Comparison of ENCODE assay signal across 1 cellular context in genomic region chr10:124048371-124049290, GRCh38.
TF ChIP-seq lines count a peak whose summit lies in the region.

No MANE protein-coding gene starts in this region.

TF ChIP-seq in HepG2, 621 proteins besides CTCF, POLR2A, EP300 and RAD21 (continued from another document and continues in another):
- TF ChIP-seq GABPA (IDR thresholded peaks at IDR 0.05; ENCODE audit: low read depth, low read length) (no peak), GABPA (CRISPR knock-in tag; IDR thresholded peaks at IDR 0.05; ENCODE audit: low read depth) (peak; percentile 24; the same call in 1 of the 2 replicates), PPARG (CRISPR knock-in tag; conservative IDR thresholded peaks at IDR 0.05) (peak; percentile 80), HOXA9 (CRISPR knock-in tag; IDR thresholded peaks at IDR 0.05; ENCODE audit: borderline replicate concordance) (no peak), MIXL1 (CRISPR knock-in tag; IDR thresholded peaks at IDR 0.05) (peak; percentile 88), ZBTB1 (CRISPR knock-in tag; IDR thresholded peaks at IDR 0.05; ENCODE audit: borderline replicate concordance) (no peak), ZNF629 (CRISPR knock-in tag; conservative IDR thresholded peaks at IDR 0.05) (0 out of 2 replicates have a peak, but pooled peaks have one; percentile 10), MEF2D (CRISPR knock-in tag; IDR thresholded peaks at IDR 0.05) (peak; percentile 94), DR1 (CRISPR knock-in tag; IDR thresholded peaks at IDR 0.05) (no peak), TBX3 (IDR thresholded peaks at IDR 0.05; ENCODE audit: borderline replicate concordance) (peak; percentile 52; the same call in 1 of the 2 replicates), REST (IDR thresholded peaks at IDR 0.05; ENCODE audit: borderline replicate concordance in 1 of 2, low read depth in 1 of 2, low read length in 2 of 2) (peak in 1 of 2 experiments; percentile 41; a peak in 1 of 4 replicates), ZNF432 (CRISPR knock-in tag; IDR thresholded peaks at IDR 0.05; ENCODE audit: borderline replicate concordance) (no peak), EZH2 (conservative IDR thresholded peaks at IDR 0.05; ENCODE audit: low read depth, low read length) (no peak), TCF7 (IDR thresholded peaks at IDR 0.05; ENCODE audit: low read depth) (peak; percentile 88), ETV5 (CRISPR knock-in tag; IDR thresholded peaks at IDR 0.05; ENCODE audit: borderline replicate concordance) (peak; percentile 66; the same call in 1 of the 2 replicates), KLF9 (CRISPR knock-in tag; IDR thresholded peaks at IDR 0.05; ENCODE audit: low read depth) (peak; percentile 47; the same call in 1 of the 2 replicates), JDP2 (CRISPR knock-in tag; IDR thresholded peaks at IDR 0.05; ENCODE audit: borderline replicate concordance) (no peak), SMAD3 (CRISPR knock-in tag; IDR thresholded peaks at IDR 0.05) (no peak), GATA4 (IDR thresholded peaks at IDR 0.05; ENCODE audit: borderline replicate concordance, low read depth) (peak; percentile 70; the same call in 1 of the 2 replicates), SP1 (IDR thresholded peaks at IDR 0.05) (no peak), SP1 (CRISPR knock-in tag; IDR thresholded peaks at IDR 0.05) (no peak), YY1 (IDR thresholded peaks at IDR 0.05; ENCODE audit: insufficient read depth, insufficient replicate concordance, low read depth, low read length) (peak; percentile 50), UBTF (CRISPR knock-in tag; IDR thresholded peaks at IDR 0.05) (no peak), HIVEP1 (CRISPR knock-in tag; IDR thresholded peaks at IDR 0.05) (peak; percentile 44; the same call in 1 of the 2 replicates), JUND (CRISPR knock-in tag; IDR thresholded peaks at IDR 0.05) (no peak), ZNF138 (CRISPR knock-in tag; IDR thresholded peaks at IDR 0.05; ENCODE audit: low read depth) (no peak), ZBTB39 (CRISPR knock-in tag; IDR thresholded peaks at IDR 0.05) (0 out of 2 replicates have a peak, but pooled peaks have one; percentile 51), ARNTL (CRISPR knock-in tag; IDR thresholded peaks at IDR 0.05) (peak; percentile 50; the same call in 1 of the 2 replicates), TGIF2 (CRISPR knock-in tag; IDR thresholded peaks at IDR 0.05) (peak; percentile 58; the same call in 1 of the 2 replicates), SRF (IDR thresholded peaks at IDR 0.05; ENCODE audit: low read depth, low read length) (peak; percentile 71), ATF2 (CRISPR knock-in tag; IDR thresholded peaks at IDR 0.05) (no peak; the same call in 1 of the 2 replicates), DRAP1 (CRISPR knock-in tag; IDR thresholded peaks at IDR 0.05) (no peak; the same call in none of the 2 replicates), TFDP2 (CRISPR knock-in tag; IDR thresholded peaks at IDR 0.05) (no peak), PREB (CRISPR knock-in tag; IDR thresholded peaks at IDR 0.05) (no peak), SYNCRIP (IDR thresholded peaks at IDR 0.05; ENCODE audit: insufficient read depth, low read depth, low read length) (no peak), NR2C2 (CRISPR knock-in tag; IDR thresholded peaks at IDR 0.05; ENCODE audit: borderline replicate concordance) (no peak), ZNF605 (CRISPR knock-in tag; IDR thresholded peaks at IDR 0.05) (peak; percentile 66), ZNF850 (CRISPR knock-in tag; conservative IDR thresholded peaks at IDR 0.05) (no peak), SKI (IDR thresholded peaks at IDR 0.05; ENCODE audit: partially characterized antibody) (peak; percentile 78), IKZF5 (CRISPR knock-in tag; IDR thresholded peaks at IDR 0.05) (peak; percentile 78), CCDC6 (CRISPR knock-in tag; IDR thresholded peaks at IDR 0.05) (no peak), ZNF607 (CRISPR knock-in tag; IDR thresholded peaks at IDR 0.05; ENCODE audit: borderline replicate concordance) (no peak), BRCA1 (CRISPR knock-in tag; IDR thresholded peaks at IDR 0.05) (no peak), HNF1B (CRISPR knock-in tag; IDR thresholded peaks at IDR 0.05) (peak; percentile 85), AGO2 (optimal IDR thresholded peaks at IDR 0.05; ENCODE audit: low read depth, low read length) (no peak), JUN (CRISPR knock-in tag; IDR thresholded peaks at IDR 0.05) (no peak), ATF4 (CRISPR knock-in tag; IDR thresholded peaks at IDR 0.05) (peak in 1 of 2 experiments; percentile 38; a peak in 1 of 4 replicates), FOSL2 (CRISPR knock-in tag; IDR thresholded peaks at IDR 0.05) (peak; percentile 22), PHB2 (IDR thresholded peaks at IDR 0.05; ENCODE audit: partially characterized antibody) (no peak), ZNF136 (CRISPR knock-in tag; IDR thresholded peaks at IDR 0.05; ENCODE audit: low read depth) (peak; percentile 3; the same call in 1 of the 2 replicates)
- TF ChIP-seq, protein P1, sequence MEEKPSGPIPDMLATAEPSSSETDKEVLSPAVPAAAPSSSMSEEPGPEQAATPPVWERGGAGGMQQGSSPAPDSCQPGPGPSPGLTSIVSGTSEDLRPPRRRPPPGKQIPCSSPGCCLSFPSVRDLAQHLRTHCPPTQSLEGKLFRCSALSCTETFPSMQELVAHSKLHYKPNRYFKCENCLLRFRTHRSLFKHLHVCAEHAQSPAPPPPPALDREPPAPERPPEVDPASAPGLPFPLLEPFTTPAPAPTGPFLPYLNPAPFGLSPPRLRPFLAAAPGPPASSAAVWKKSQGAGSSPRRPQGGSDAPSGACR (CRISPR knock-in tag; IDR thresholded peaks at IDR 0.05): no peak
